Comparison of ENCODE assay signal across 8 cellular contexts in the genomic region with DNA sequence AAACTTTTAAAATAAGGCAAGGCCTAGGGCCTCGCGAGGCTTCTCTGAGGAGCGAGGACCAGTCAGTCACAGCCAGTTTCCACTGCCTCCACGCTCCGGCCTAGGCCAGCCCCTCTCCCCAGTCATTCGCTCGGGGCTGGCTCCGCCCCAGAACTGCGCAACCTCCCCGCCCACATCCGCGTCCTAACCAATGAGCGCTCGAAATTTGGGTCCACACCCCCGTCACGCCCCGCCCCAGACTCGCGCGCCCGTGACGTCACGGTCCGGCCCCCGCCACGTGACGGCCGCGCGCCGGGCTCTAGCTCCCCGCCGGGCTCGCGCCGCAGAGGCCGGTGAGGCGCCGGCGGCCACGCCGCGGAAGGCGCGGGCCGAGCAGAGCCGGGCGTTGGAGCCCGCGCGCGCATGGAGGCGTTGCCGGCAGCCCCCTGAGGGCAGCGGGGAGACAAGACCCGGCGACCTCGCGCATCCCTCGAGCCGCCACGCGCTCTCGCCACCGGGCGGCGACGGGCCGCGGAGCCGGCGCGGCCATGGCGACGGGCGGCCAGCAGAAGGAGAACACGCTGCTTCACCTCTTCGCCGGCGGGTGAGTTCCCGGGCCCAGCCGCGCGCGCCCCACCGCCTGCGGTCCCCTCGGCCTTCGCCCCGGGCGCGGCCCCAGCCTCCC. TPM values are rescaled to one million over a fixed set of nuclear protein-coding genes. Genes with fewer than 3 reads are reported as not detected.
DNase-seq lines count a peak whose midpoint lies in the region; ATAC-seq and TF ChIP-seq lines count a peak whose summit lies in the region.

A gene with protein sequence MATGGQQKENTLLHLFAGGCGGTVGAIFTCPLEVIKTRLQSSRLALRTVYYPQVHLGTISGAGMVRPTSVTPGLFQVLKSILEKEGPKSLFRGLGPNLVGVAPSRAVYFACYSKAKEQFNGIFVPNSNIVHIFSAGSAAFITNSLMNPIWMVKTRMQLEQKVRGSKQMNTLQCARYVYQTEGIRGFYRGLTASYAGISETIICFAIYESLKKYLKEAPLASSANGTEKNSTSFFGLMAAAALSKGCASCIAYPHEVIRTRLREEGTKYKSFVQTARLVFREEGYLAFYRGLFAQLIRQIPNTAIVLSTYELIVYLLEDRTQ (plus strand): TSS at position 301 of the 664 bp plus-strand sequence. CDS start 227 bp downstream, at position 528.

- H4K20me1 ChIP-seq in DND-41 (ENCODE audit: insufficient read depth, low read length): peaks cover 39% of the 10 kb centered on the region

- peak; percentile 55 to 97 for TF ChIP-seq POLR2A in Peyer's patch (IDR thresholded peaks at IDR 0.05)

- H3K4me2 ChIP-seq in DND-41 (ENCODE audit: insufficient read depth, low read length): peak within 1 kb of the TSS; percentile 99

- peak within 1 kb of the TSS; percentile 84 to 95 (median 91) for H3K4me3 Mint-ChIP-seq in naive B cell
- H3K4me3 Mint-ChIP-seq in stimulated activated effector memory CD8-positive, alpha-beta T cell treated with anti-CD3 and anti-CD28 coated beads, Interleukin-12 subunit alpha, Interleukin-12 subunit beta, amount 100 ng/mL, for 72 hours: peak within 1 kb of the TSS; percentile 82

- H3K36me3 ChIP-seq in DND-41 (ENCODE audit: insufficient read depth, low read length) (peaks cover 15% of the 10 kb centered on the region), KOPT-K1 (ENCODE audit: insufficient read depth, low read length) (peaks cover 7% of the 10 kb centered on the region; the same call in 1 of the 2 replicates), Peyer's patch (no peaks in the 10 kb centered on the region)

- TF ChIP-seq CTCF in DND-41 (IDR thresholded peaks at IDR 0.05; ENCODE audit: borderline replicate concordance, extremely low read depth, low read length, poor library complexity, severe bottlenecking): no peak
- peak in 2 of 6 experiments; percentile 18 to 32 for TF ChIP-seq CTCF in Peyer's patch (IDR thresholded peaks at IDR 0.05)

- H3K4me1 Mint-ChIP-seq in naive B cell: peaks cover 15 to 37% (median 24%) of the 10 kb centered on the region in 3 donors
- H3K4me1 Mint-ChIP-seq in stimulated activated effector memory CD8-positive, alpha-beta T cell treated with anti-CD3 and anti-CD28 coated beads, Interleukin-12 subunit alpha, Interleukin-12 subunit beta, amount 100 ng/mL, for 72 hours: peaks cover 37% of the 10 kb centered on the region

- H3K27me3 Mint-ChIP-seq in naive B cell: no peaks in the 10 kb centered on the region

- H3K4me1 ChIP-seq in DND-41 (ENCODE audit: insufficient read depth, low read length) (peaks cover 53% of the 10 kb centered on the region), Peyer's patch (peaks cover 0 to 28% (median 5%) of the 10 kb centered on the region in 4 donors)

- ATAC-seq in DND-41 (ENCODE audit: insufficient read depth, low read depth) (peak; percentile 98), GM21825 (IDR thresholded peaks at IDR 0.05; ENCODE audit: unreplicated experiment) (peak; percentile 93), naive B cell (ENCODE audit: low read depth in 2 of 2) (peak; percentile 92 to 93)
- ATAC-seq in stimulated activated effector memory CD8-positive, alpha-beta T cell treated with anti-CD3 and anti-CD28 coated beads, Interleukin-12 subunit alpha, Interleukin-12 subunit beta, amount 100 ng/mL, for 72 hours: peak; percentile 97

- no peaks in the 10 kb centered on the region for H3K36me3 Mint-ChIP-seq in naive B cell
- H3K36me3 Mint-ChIP-seq in stimulated activated effector memory CD8-positive, alpha-beta T cell treated with anti-CD3 and anti-CD28 coated beads, Interleukin-12 subunit alpha, Interleukin-12 subunit beta, amount 100 ng/mL, for 72 hours: peaks cover 18% of the 10 kb centered on the region

- H3K27me3 ChIP-seq in DND-41 (ENCODE audit: insufficient read depth, low read length, poor library complexity): no peaks in the 10 kb centered on the region
- H3K27me3 ChIP-seq in Peyer's patch: no peaks in the 10 kb centered on the region

- peaks cover 50% of the 10 kb centered on the region for H3K79me2 ChIP-seq in DND-41 (ENCODE audit: insufficient read depth, low read length)

- DNase-seq in DND-41 (peak; percentile 98), Peyer's patch (peak; percentile 98 to 99 (median 98)), activated T-helper 1 cell treated with Interleukin-2 at 50 U/mL for 16 hours (ENCODE audit: low read depth) (peak; percentile 92), fibroblast of gingiva (ENCODE audit: low read depth) (peak; percentile 97), naive B cell (peak; percentile 99)
- peak; percentile 99 for DNase-seq in stimulated activated effector memory CD8-positive, alpha-beta T cell treated with anti-CD3 and anti-CD28 coated beads, Interleukin-12 subunit alpha, Interleukin-12 subunit beta, amount 100 ng/mL, for 72 hours (ENCODE audit: low spot score in 2 of 2)

- H3K27ac Mint-ChIP-seq in naive B cell: peak within 1 kb of the TSS; percentile 88 to 98 (median 98)
- H3K27ac Mint-ChIP-seq in stimulated activated effector memory CD8-positive, alpha-beta T cell treated with anti-CD3 and anti-CD28 coated beads, Interleukin-12 subunit alpha, Interleukin-12 subunit beta, amount 100 ng/mL, for 72 hours: peak within 1 kb of the TSS; percentile 70

- peaks cover 0 to 2% (median 0%) of the 10 kb centered on the region in 7 donors for H3K9me3 Mint-ChIP-seq in naive B cell
- no peaks in the 10 kb centered on the region for H3K9me3 Mint-ChIP-seq in stimulated activated effector memory CD8-positive, alpha-beta T cell treated with anti-CD3 and anti-CD28 coated beads, Interleukin-12 subunit alpha, Interleukin-12 subunit beta, amount 100 ng/mL, for 72 hours

- H3K4me3 ChIP-seq in DND-41 (ENCODE audit: low read depth in 1 of 2, low read length in 2 of 2): peak within 1 kb of the TSS; percentile 81 to 98
- H3K4me3 ChIP-seq in Peyer's patch: peak within 1 kb of the TSS; percentile 71 to 95 (median 90)

- peak within 1 kb of the TSS; percentile 69 for H2AFZ ChIP-seq in DND-41 (ENCODE audit: low read depth, low read length)

- peak within 1 kb of the TSS; percentile 80 for H3K27ac ChIP-seq in DND-41 (ENCODE audit: low read length)
- H3K27ac ChIP-seq in KOPT-K1 (ENCODE audit: low read depth, low read length, poor library complexity, severe bottlenecking): peak within 1 kb of the TSS; percentile 62
- H3K27ac ChIP-seq in Peyer's patch: peak within 1 kb of the TSS; percentile 86 to 98 (median 92)

- no peaks in the 10 kb centered on the region for H3K9me3 ChIP-seq in DND-41 (ENCODE audit: insufficient read depth, low read length, severe bottlenecking)
- H3K9me3 ChIP-seq in KOPT-K1 (ENCODE audit: insufficient read depth, low read length, poor library complexity, severe bottlenecking): no peaks in the 10 kb centered on the region
- no peaks in the 10 kb centered on the region for H3K9me3 ChIP-seq in Peyer's patch

- peak within 1 kb of the TSS; percentile 87 for H3K9ac ChIP-seq in DND-41 (ENCODE audit: low read depth, low read length)

RNA-seq across cellular contexts. Expression of the gene that starts here (rescaled TPM):
- 1 to 10 TPM; 2.5 to 5.5 (median 2.9) TPM for total RNA-seq in Peyer's patch
- polyA plus RNA-seq in naive B cell (ENCODE audit: low read depth in 6 of 6): 1 to 10 TPM; 6.3 to 8.7 (median 8.1) TPM

Comparison
In these comparisons a context has a peak if more than half of its experiments do, and no peak if none do; other contexts are left out.
1. Peak in every context shown above with its lines: DNase-seq, ATAC-seq, H3K4me3 ChIP-seq and H3K27ac ChIP-seq.